ENCODE assay signal across 13 cellular contexts in genomic region chr3:113221703-113222257, GRCh38. TPM values are rescaled to one million over a fixed set of nuclear protein-coding genes. Genes with fewer than 3 reads are reported as not detected.
DNase-seq lines count a peak whose midpoint lies in the region; ATAC-seq and TF ChIP-seq lines count a peak whose summit lies in the region.
"Had no signal": no experiment of that assay in that cellular context is flagged by ENCODE, and none has a peak within 500 bp of the region (broad histone marks: within the 10 kb centered on the region; RNA-seq: fewer than 3 reads in every experiment).

No MANE protein-coding gene starts in this region.

- H3K4me3 ChIP-seq in BLaER1 (no peak overlapping the region), mesenchymal stem cell (ENCODE audit: insufficient read depth in 1 of 2, low read depth in 1 of 2, low read length in 2 of 2) (no peak overlapping the region), prostate gland (no peak overlapping the region)

- peaks cover 30% of the 10 kb centered on the region for H3K79me1 ChIP-seq in mesenchymal stem cell (replicated peaks; ENCODE audit: low read length, poor library complexity, severe bottlenecking)

- no peak for ATAC-seq in activated CD4-positive, CD25-positive, alpha-beta regulatory T cell treated with anti-CD3 and anti-CD28 coated beads, Interleukin-2, amount 50 U/mL, for 24 hours
- no peak for ATAC-seq in HG03469 (IDR thresholded peaks at IDR 0.05; ENCODE audit: unreplicated experiment)

- H2BK120ac ChIP-seq in mesenchymal stem cell (ENCODE audit: low read depth, low read length), result no peak overlapping the region

- peak overlapping the region; percentile 27 for H4K8ac ChIP-seq in mesenchymal stem cell (ENCODE audit: low read length)

- H3K23ac ChIP-seq in mesenchymal stem cell (ENCODE audit: low read length in 2 of 2), result no peak overlapping the region

- no peaks in the 10 kb centered on the region for H3K36me3 ChIP-seq in BLaER1
- H3K36me3 ChIP-seq in mesenchymal stem cell (ENCODE audit: control insufficient read depth in 1 of 2, insufficient read depth in 2 of 2, low read depth in 1 of 2, low read length in 2 of 2), result peaks cover 36 to 79% of the 10 kb centered on the region in 2 experiments
- no peaks in the 10 kb centered on the region for H3K36me3 ChIP-seq in prostate gland

- H3K27ac ChIP-seq in BLaER1, result no peak overlapping the region
- H3K27ac ChIP-seq in mesenchymal stem cell (ENCODE audit: low read length, poor library complexity, severe bottlenecking), result no peak overlapping the region
- peak overlapping the region; percentile 10 to 33 for H3K27ac ChIP-seq in prostate gland
- H3K27ac ChIP-seq: RWPE1 had no signal

- intact Hi-C loops in prostate gland (cut with DNase I), result no loop called here

- H2BK12ac ChIP-seq in mesenchymal stem cell (ENCODE audit: low read length in 2 of 2), result no peak overlapping the region

- peak overlapping the region; percentile 59 to 82 (median 81) for H3K27ac Mint-ChIP-seq in brain
- H3K27ac Mint-ChIP-seq: CD4-positive, CD25-positive, alpha-beta regulatory T cell had no signal

- peaks cover 39% of the 10 kb centered on the region for H3K36me3 Mint-ChIP-seq in brain
- H3K36me3 Mint-ChIP-seq: CD4-positive, CD25-positive, alpha-beta regulatory T cell had no signal

- H3K18ac ChIP-seq in mesenchymal stem cell (ENCODE audit: low read depth in 1 of 2, low read length in 2 of 2), result peak overlapping the region in 1 of 2 experiments; percentile 7

- no peak overlapping the region for H2AK5ac ChIP-seq in mesenchymal stem cell (ENCODE audit: low read length, severe bottlenecking)

- no peak overlapping the region for H2AFZ ChIP-seq in mesenchymal stem cell (ENCODE audit: low read depth, low read length)

- H3K4me2 ChIP-seq in BLaER1, result peak overlapping the region; percentile 82; the same call in 1 of the 2 replicates
- no peak overlapping the region for H3K4me2 ChIP-seq in mesenchymal stem cell (ENCODE audit: low read length, poor library complexity, severe bottlenecking)

- TF ChIP-seq CTCF in brain (conservative IDR thresholded peaks at IDR 0.05) (no peak), prostate gland (IDR thresholded peaks at IDR 0.05) (no peak)

- 60% methylated on average over 2 of the region's 2 CpGs for WGBS in mesenchymal stem cell
- WGBS in prostate gland, result 53% methylated on average over 2 of the region's 2 CpGs

- no peak overlapping the region for H2BK15ac ChIP-seq in mesenchymal stem cell (ENCODE audit: low read depth, poor library complexity, severe bottlenecking)

- no peaks in the 10 kb centered on the region for H3K27me3 ChIP-seq in BLaER1
- H3K27me3 ChIP-seq in mesenchymal stem cell (ENCODE audit: control insufficient read depth in 1 of 2, insufficient read depth in 1 of 2, low read length in 2 of 2), result no peaks in the 10 kb centered on the region
- no peaks in the 10 kb centered on the region for H3K27me3 ChIP-seq in prostate gland (replicated peaks; ENCODE audit: insufficient read depth)

- peak overlapping the region; percentile 4 for H4K91ac ChIP-seq in mesenchymal stem cell (ENCODE audit: low read length)

- no peak for TF ChIP-seq POLR2A in prostate gland (IDR thresholded peaks at IDR 0.05)

- peak overlapping the region in 4 of 5 experiments; percentile 4 to 47 (median 33) for H3K4me3 Mint-ChIP-seq in brain
- H3K4me3 Mint-ChIP-seq: CD4-positive, CD25-positive, alpha-beta regulatory T cell had no signal

- H3K4me1 ChIP-seq in BLaER1 (peaks cover 29% of the 10 kb centered on the region), mesenchymal stem cell (ENCODE audit: control insufficient read depth, insufficient read depth, low read depth, low read length) (no peaks in the 10 kb centered on the region), prostate gland (replicated peaks) (no peaks in the 10 kb centered on the region)

- H3K9ac ChIP-seq in BLaER1 (no peak overlapping the region), mesenchymal stem cell (ENCODE audit: low read length) (no peak overlapping the region)

- no peak overlapping the region for H2BK5ac ChIP-seq in mesenchymal stem cell (ENCODE audit: low read depth, low read length, poor library complexity, severe bottlenecking)

- H3K27me3 Mint-ChIP-seq in brain, result peaks cover 5% of the 10 kb centered on the region

- peak overlapping the region in 1 of 2 experiments; percentile 37 for H3K14ac ChIP-seq in mesenchymal stem cell (ENCODE audit: low read length in 2 of 2)

- H3K9me3 Mint-ChIP-seq in brain, result no peaks in the 10 kb centered on the region

- H3K4ac ChIP-seq in mesenchymal stem cell (ENCODE audit: low read depth in 1 of 2, low read length in 2 of 2), result no peak overlapping the region

- no peak for DNase-seq in mesenchymal stem cell
- DNase-seq in prostate gland (ENCODE audit: low spot score), result no peak
- no peak for DNase-seq in stimulated activated CD4-positive, alpha-beta T cell treated with anti-CD3 and anti-CD28 coated beads, Interleukin-2, amount 100 ng/mL, for 48 hours
- no peak for DNase-seq in GM19238 (ENCODE audit: insufficient read length, low spot score)
- DNase-seq: CD4-positive, CD25-positive, alpha-beta regulatory T cell; NCI-H1092; NCI-H226; NCI-H69 had no signal

- no peaks in the 10 kb centered on the region for H3K9me3 ChIP-seq in BLaER1
- H3K9me3 ChIP-seq in mesenchymal stem cell (ENCODE audit: control insufficient read depth, low read length), result no peaks in the 10 kb centered on the region
- H3K9me3 ChIP-seq in prostate gland, result no peaks in the 10 kb centered on the region

- peaks cover 88% of the 10 kb centered on the region for H3K4me1 Mint-ChIP-seq in brain

- no peaks in the 10 kb centered on the region for H4K20me1 ChIP-seq in BLaER1

RNA-seq across cellular contexts. Expression of gene BOC, which starts 10.4 kb away (rescaled TPM):
- 23.3 TPM for polyA plus RNA-seq in brain (ENCODE audit: insufficient read depth, low read depth, low replicate concordance)
- polyA plus RNA-seq in mesenchymal stem cell (2013, experiment 1 of 2), result 40.7 TPM
- 41.6 TPM for polyA plus RNA-seq in mesenchymal stem cell (2013, experiment 2 of 2)
- 10 to 100 TPM; 41.4 to 42.3 TPM for total RNA-seq in prostate gland
- total RNA-seq: CD4-positive, CD25-positive, alpha-beta regulatory T cell had no signal
- polyA plus RNA-seq: CD4-positive, CD25-positive, alpha-beta regulatory T cell had no signal

Comparison
In these comparisons a context has a peak if more than half of its experiments do, and no peak if none do; other contexts are left out.
1. H3K27ac ChIP-seq: peak in prostate gland (2 of 2); none in BLaER1 (single experiment) and mesenchymal stem cell (single experiment).